16 cellular contexts compared by ENCODE assay signal in the genomic region with DNA sequence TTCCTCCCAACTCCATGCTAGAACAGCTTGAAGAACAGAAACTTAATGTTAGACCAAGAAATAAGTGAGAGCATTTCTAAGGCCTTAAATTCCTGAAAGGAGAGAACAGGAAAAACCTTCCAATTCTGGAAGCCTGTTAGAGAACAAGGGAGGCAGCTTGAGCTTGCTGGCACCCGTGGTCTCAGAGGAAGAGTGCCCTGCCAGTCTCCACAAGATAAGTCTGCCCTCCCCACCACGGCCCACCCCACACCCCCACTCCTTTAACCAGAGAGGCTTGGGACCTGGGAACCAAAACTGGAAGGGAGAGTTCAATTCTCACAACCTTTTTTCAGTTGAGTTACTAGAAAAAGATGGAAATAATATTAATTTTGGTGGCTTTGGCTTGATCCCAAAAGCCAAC.
"Had no signal": no experiment of that assay in that cellular context is flagged by ENCODE, and none has a peak within 500 bp of the region (broad histone marks: within the 10 kb centered on the region; RNA-seq: fewer than 3 reads in every experiment).

No MANE protein-coding gene starts in this region.

- H3K36me3 ChIP-seq: heart left ventricle, transverse colon had no signal

- ATAC-seq: esophagus mucosa; heart left ventricle; natural killer cell; psoas muscle; sciatic nerve; stimulated activated naive B cell treated with anti-CD40 and anti-IgM and Interleukin-4, amounts not matched to agents 10 μg/mL and 1 μg/mL and 100 μg/mL, for 72 hours; stimulated activated naive CD8-positive, alpha-beta T cell treated with anti-CD3 and anti-CD28 coated beads, Interleukin-15, amount 100 ng/mL, for 72 hours had no signal

- H3K4me1 Mint-ChIP-seq: natural killer cell; stimulated activated naive B cell treated with anti-CD40 and anti-IgM and Interleukin-4, amounts not matched to agents 10 μg/mL and 1 μg/mL and 100 μg/mL, for 72 hours; stimulated activated naive CD8-positive, alpha-beta T cell treated with anti-CD3 and anti-CD28 coated beads, Interleukin-15, amount 100 ng/mL, for 72 hours had no signal

- H3K36me3 Mint-ChIP-seq: natural killer cell; stimulated activated naive B cell treated with anti-CD40 and anti-IgM and Interleukin-4, amounts not matched to agents 10 μg/mL and 1 μg/mL and 100 μg/mL, for 72 hours had no signal

- H3K27me3 Mint-ChIP-seq: stimulated activated naive B cell treated with anti-CD40 and anti-IgM and Interleukin-4, amounts not matched to agents 10 μg/mL and 1 μg/mL and 100 μg/mL, for 72 hours; stimulated activated naive CD8-positive, alpha-beta T cell treated with anti-CD3 and anti-CD28 coated beads, Interleukin-15, amount 100 ng/mL, for 72 hours had no signal

- H3K4me3 Mint-ChIP-seq: natural killer cell; stimulated activated naive B cell treated with anti-CD40 and anti-IgM and Interleukin-4, amounts not matched to agents 10 μg/mL and 1 μg/mL and 100 μg/mL, for 72 hours; stimulated activated naive CD8-positive, alpha-beta T cell treated with anti-CD3 and anti-CD28 coated beads, Interleukin-15, amount 100 ng/mL, for 72 hours had no signal

- H3K27ac Mint-ChIP-seq: natural killer cell; stimulated activated naive B cell treated with anti-CD40 and anti-IgM and Interleukin-4, amounts not matched to agents 10 μg/mL and 1 μg/mL and 100 μg/mL, for 72 hours; stimulated activated naive CD8-positive, alpha-beta T cell treated with anti-CD3 and anti-CD28 coated beads, Interleukin-15, amount 100 ng/mL, for 72 hours had no signal

- H3K27ac ChIP-seq: dorsolateral prefrontal cortex, heart left ventricle, psoas muscle, testis, transverse colon had no signal

- H3K9me3 ChIP-seq: heart left ventricle, psoas muscle, testis, transverse colon had no signal

- DNase-seq: cortex of kidney; effector CD8-positive, alpha-beta T cell; heart left ventricle; hypothalamus; mammary epithelial cell; natural killer cell; psoas muscle; stimulated activated CD4-positive, alpha-beta T cell treated with anti-CD3 and anti-CD28 coated beads, Interleukin-2, amount 100 ng/mL, for 24 hours; stimulated activated CD4-positive, alpha-beta T cell treated with anti-CD3 and anti-CD28 coated beads, Interleukin-4, amount 100 ng/mL, for 4 hours; stimulated activated naive B cell treated with anti-CD40 and anti-IgM and Interleukin-4, amounts not matched to agents 10 μg/mL and 1 μg/mL and 100 μg/mL, for 72 hours; stimulated activated naive CD8-positive, alpha-beta T cell treated with anti-CD3 and anti-CD28 coated beads, Interleukin-15, amount 100 ng/mL, for 72 hours; testis; transverse colon had no signal

- H3K9me3 Mint-ChIP-seq: stimulated activated naive CD8-positive, alpha-beta T cell treated with anti-CD3 and anti-CD28 coated beads, Interleukin-15, amount 100 ng/mL, for 72 hours had no signal

- H3K27me3 ChIP-seq: dorsolateral prefrontal cortex, heart left ventricle, testis, transverse colon had no signal

- H3K4me1 ChIP-seq: heart left ventricle, psoas muscle, testis, transverse colon had no signal

- H3K4me3 ChIP-seq: dorsolateral prefrontal cortex, heart left ventricle, psoas muscle, testis, transverse colon had no signal
